ENCODE assay signal across 20 cellular contexts in the genomic region with DNA sequence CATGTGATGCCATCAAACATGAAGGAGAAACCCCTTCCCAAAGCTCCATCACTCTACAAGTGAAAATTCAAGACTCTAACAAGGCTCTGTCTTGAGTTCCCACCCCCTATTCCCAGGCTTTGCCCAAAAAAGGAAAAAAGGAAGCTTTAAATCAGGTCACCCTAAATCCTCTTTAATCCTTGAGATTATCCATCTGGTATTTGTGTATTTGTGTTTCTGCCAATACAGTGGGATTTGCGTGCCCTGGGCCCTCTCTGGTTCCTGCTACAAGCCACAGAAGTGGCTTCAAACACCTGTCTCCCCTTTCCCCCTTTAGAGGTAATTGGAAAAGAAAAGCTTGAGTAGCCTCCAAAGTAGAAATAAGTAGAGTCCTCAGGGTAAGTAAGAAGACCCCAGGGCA.
DNase-seq lines count a peak whose midpoint lies in the region; ATAC-seq, FAIRE-seq and TF ChIP-seq lines count a peak whose summit lies in the region.
"Had no signal": no experiment of that assay in that cellular context is flagged by ENCODE, and none has a peak within 500 bp of the region (broad histone marks: within the 10 kb centered on the region; RNA-seq: fewer than 3 reads in every experiment).

No MANE protein-coding gene starts in this region.

- H3K27me3 Mint-ChIP-seq in GM23338 (ENCODE audit: insufficient read depth, low read depth, poor library complexity), result peaks cover 5% of the 10 kb centered on the region

- peaks cover 30% of the 10 kb centered on the region; the same call in 1 of the 2 replicates for H3K9me2 ChIP-seq in GM23338 (ENCODE audit: insufficient read depth)
- H3K9me2 ChIP-seq: SK-N-SH had no signal

- ATAC-seq in GM18498 (IDR thresholded peaks at IDR 0.05; ENCODE audit: unreplicated experiment) (no peak), GM23338 (no peak), GM18868 (IDR thresholded peaks at IDR 0.05; ENCODE audit: unreplicated experiment) (no peak)

- DNase-seq in A673 (ENCODE audit: low spot score), result peak; percentile 42
- DNase-seq in NCI-H524 (lab: John Stamatoyannopoulos, UW), result peak; percentile 81 to 96
- DNase-seq in bronchial epithelial cell (ENCODE audit: low read depth), result no peak
- DNase-seq in retinal pigment epithelial cell (ENCODE audit: low read depth), result peak; percentile 61
- DNase-seq in activated CD4-positive, alpha-beta T cell treated with anti-CD3 and anti-CD28 coated beads, Interleukin-2, amount 50 U/mL, for 1 hour, result no peak
- no peak for DNase-seq in GM23338 (ENCODE audit: low spot score)
- DNase-seq: ACHN, AML-193, COR-L47, GM23248, KG1, NCI-H1092, NCI-H146, NCI-H2081 treated with DMSO at 0.1 percent for 48 hours, NCI-H526, Right ventricle myocardium superior, SK-N-SH had no signal

- intact Hi-C loops in A673 (cut with micrococcal nuclease; ENCODE audit: unreplicated experiment), result no loop called here

- peak; percentile 7 for FAIRE-seq in bronchial epithelial cell (lab: Jason Lieb, UNC)
- FAIRE-seq: RCC 7860 had no signal

- no peaks in the 10 kb centered on the region for H3K36me3 ChIP-seq in A673 (ENCODE audit: insufficient read depth, low read length, poor library complexity, severe bottlenecking)
- no peaks in the 10 kb centered on the region for H3K36me3 ChIP-seq in bronchial epithelial cell (ENCODE audit: control insufficient read depth, insufficient read depth, low read length)
- no peaks in the 10 kb centered on the region for H3K36me3 ChIP-seq in GM23338 (ENCODE audit: insufficient read depth)

- peaks cover 8% of the 10 kb centered on the region for H3K4me1 ChIP-seq in A673 (ENCODE audit: insufficient read depth, low read length, poor library complexity, severe bottlenecking)
- H3K4me1 ChIP-seq in GM23338 (ENCODE audit: insufficient read depth), result no peaks in the 10 kb centered on the region

- H3K4me1 Mint-ChIP-seq in GM23338, result peaks cover 7% of the 10 kb centered on the region; the same call in 2 of the 3 replicates

- H3K27me3 ChIP-seq in A673 (replicated peaks; ENCODE audit: insufficient read depth, low read depth, low read length, poor library complexity) (no peaks in the 10 kb centered on the region), bronchial epithelial cell (ENCODE audit: control insufficient read depth, insufficient read depth, low read length) (no peaks in the 10 kb centered on the region), GM23338 (ENCODE audit: insufficient read depth) (no peaks in the 10 kb centered on the region)

- no peak overlapping the region for H3K4me3 Mint-ChIP-seq in GM23338

- no peaks in the 10 kb centered on the region for H3K9me3 ChIP-seq in A673 (ENCODE audit: low read depth, low read length, poor library complexity, severe bottlenecking)
- H3K9me3 ChIP-seq: SK-N-SH had no signal

- no peaks in the 10 kb centered on the region for H3K79me2 ChIP-seq in GM23338 (replicated peaks; ENCODE audit: insufficient read depth)

- H3K9me3 Mint-ChIP-seq in GM23338, result no peaks in the 10 kb centered on the region; the same call in 2 of the 3 replicates

- no peaks in the 10 kb centered on the region for H3F3A ChIP-seq in GM23338 (replicated peaks; ENCODE audit: low read depth)

- no peak overlapping the region for H3K4me2 ChIP-seq in GM23338
- H3K4me2 ChIP-seq: SK-N-SH had no signal

- peaks cover 4% of the 10 kb centered on the region; the same call in 1 of the 2 replicates for H4K20me1 ChIP-seq in GM23338 (replicated peaks; ENCODE audit: insufficient read depth)

- H3K36me3 Mint-ChIP-seq in GM23338 (ENCODE audit: low read depth), result no peaks in the 10 kb centered on the region

- TF ChIP-seq CTCF in A673 (conservative IDR thresholded peaks at IDR 0.05; ENCODE audit: low read depth, low read length) (no peak), bronchial epithelial cell (IDR thresholded peaks at IDR 0.05; ENCODE audit: insufficient read depth, low read length, severe bottlenecking) (no peak), retinal pigment epithelial cell (conservative IDR thresholded peaks at IDR 0.05; ENCODE audit: low read depth, low read length) (no peak), GM23338 (conservative IDR thresholded peaks at IDR 0.05; ENCODE audit: low read depth in 2 of 2) (no peak)

- CTCF ChIA-PET in A673 (lab: Charles Lee), result no interaction called here

- H2AFZ ChIP-seq in GM23338, result no peak overlapping the region
- H2AFZ ChIP-seq: GM23248 had no signal

- POLR2A ChIA-PET in A673 (lab: Charles Lee; ENCODE audit: low non-redundant PET), result no interaction called here

- H3K27ac ChIP-seq in A673 (ENCODE audit: low read depth, low read length, poor library complexity, severe bottlenecking), result peak overlapping the region; percentile 64
- H3K27ac ChIP-seq in GM23338 (ENCODE audit: low read depth), result no peak overlapping the region
- H3K27ac ChIP-seq: GM23248 had no signal

- H3K4me3 ChIP-seq in A673 (ENCODE audit: low read depth, low read length, poor library complexity, severe bottlenecking), result no peak overlapping the region
- no peak overlapping the region for H3K4me3 ChIP-seq in bronchial epithelial cell (ENCODE audit: low read depth, low read length)
- H3K4me3 ChIP-seq in retinal pigment epithelial cell (ENCODE audit: low read length), result no peak overlapping the region
- no peak overlapping the region for H3K4me3 ChIP-seq in GM23338
- H3K4me3 ChIP-seq: GM23248 had no signal

- BruUV-seq in A673 (replicated peaks; lab: Mats Ljungman, UMichigan), result no TSS peak

- H3K27ac Mint-ChIP-seq in GM23338, result no peak overlapping the region

TF ChIP-seq in GM23338, 12 proteins besides CTCF, POLR2A, EP300 and RAD21:
- TF ChIP-seq ZNF331 (CRISPR knock-in tag; IDR thresholded peaks at IDR 0.05; ENCODE audit: low read depth) (no peak), EZH2phosphoT487 (IDR thresholded peaks at IDR 0.05; ENCODE audit: unreplicated experiment) (no peak), NANOG (IDR thresholded peaks at IDR 0.05; ENCODE audit: borderline replicate concordance) (no peak), CREB1 (CRISPR knock-in tag; IDR thresholded peaks at IDR 0.05; ENCODE audit: low read depth) (no peak), ZNF114 (CRISPR knock-in tag; IDR thresholded peaks at IDR 0.05) (no peak), POLR2AphosphoS5 (IDR thresholded peaks at IDR 0.05; ENCODE audit: low read depth) (no peak), EZH2 (IDR thresholded peaks at IDR 0.05; ENCODE audit: low read depth, unreplicated experiment) (no peak)

Comparison
In these comparisons a context has a peak if more than half of its experiments do, and no peak if none do; other contexts are left out.
1. DNase-seq: peak in A673 (single experiment), NCI-H524 (2 of 2) and retinal pigment epithelial cell (single experiment); none in bronchial epithelial cell (single experiment), activated CD4-positive, alpha-beta T cell treated with anti-CD3 and anti-CD28 coated beads, Interleukin-2, amount 50 U/mL, for 1 hour (single experiment) and GM23338 (single experiment).